In genomic region chr2:191115391-191115790, GRCh38 we compare ENCODE assay signal across 8 cellular contexts.
DNase-seq lines count a peak whose midpoint lies in the region; ATAC-seq lines count a peak whose summit lies in the region.

No MANE protein-coding gene starts in this region.

- ATAC-seq in GM18868 (IDR thresholded peaks at IDR 0.05; ENCODE audit: unreplicated experiment) (peak; percentile 71), HG03175 (IDR thresholded peaks at IDR 0.05; ENCODE audit: unreplicated experiment) (peak; percentile 62), GM19463 (IDR thresholded peaks at IDR 0.05; ENCODE audit: unreplicated experiment) (no peak)

- peak; percentile 58 for DNase-seq in activated CD8-positive, alpha-beta memory T cell treated with anti-CD3 and anti-CD28 coated beads, Interleukin-2, amount 50 U/mL, for 4 hours
- DNase-seq in stimulated activated CD4-positive, alpha-beta T cell treated with anti-CD3 and anti-CD28 coated beads, Interleukin-12 subunit alpha, Interleukin-12 subunit beta, amount 100 ng/mL, for 48 hours (ENCODE audit: low read depth in 2 of 3, low spot score in 1 of 3) = peak; percentile 42 to 56 (median 49)
- DNase-seq in SIG-M5 (lab: John Stamatoyannopoulos, UW) = no peak
- DNase-seq in amniotic stem cell (lab: John Stamatoyannopoulos, UW) = no peak
- no peak for DNase-seq in SW 1271 (lab: John Stamatoyannopoulos, UW)

Comparison
In these comparisons a context has a peak if more than half of its experiments do, and no peak if none do; other contexts are left out.
1. DNase-seq: peak in activated CD8-positive, alpha-beta memory T cell treated with anti-CD3 and anti-CD28 coated beads, Interleukin-2, amount 50 U/mL, for 4 hours (single experiment) and stimulated activated CD4-positive, alpha-beta T cell treated with anti-CD3 and anti-CD28 coated beads, Interleukin-12 subunit alpha, Interleukin-12 subunit beta, amount 100 ng/mL, for 48 hours (3 of 3); none in SIG-M5 (single experiment), amniotic stem cell (single experiment) and SW 1271 (0 of 2).